9 cellular contexts compared by ENCODE assay signal in the genomic region with DNA sequence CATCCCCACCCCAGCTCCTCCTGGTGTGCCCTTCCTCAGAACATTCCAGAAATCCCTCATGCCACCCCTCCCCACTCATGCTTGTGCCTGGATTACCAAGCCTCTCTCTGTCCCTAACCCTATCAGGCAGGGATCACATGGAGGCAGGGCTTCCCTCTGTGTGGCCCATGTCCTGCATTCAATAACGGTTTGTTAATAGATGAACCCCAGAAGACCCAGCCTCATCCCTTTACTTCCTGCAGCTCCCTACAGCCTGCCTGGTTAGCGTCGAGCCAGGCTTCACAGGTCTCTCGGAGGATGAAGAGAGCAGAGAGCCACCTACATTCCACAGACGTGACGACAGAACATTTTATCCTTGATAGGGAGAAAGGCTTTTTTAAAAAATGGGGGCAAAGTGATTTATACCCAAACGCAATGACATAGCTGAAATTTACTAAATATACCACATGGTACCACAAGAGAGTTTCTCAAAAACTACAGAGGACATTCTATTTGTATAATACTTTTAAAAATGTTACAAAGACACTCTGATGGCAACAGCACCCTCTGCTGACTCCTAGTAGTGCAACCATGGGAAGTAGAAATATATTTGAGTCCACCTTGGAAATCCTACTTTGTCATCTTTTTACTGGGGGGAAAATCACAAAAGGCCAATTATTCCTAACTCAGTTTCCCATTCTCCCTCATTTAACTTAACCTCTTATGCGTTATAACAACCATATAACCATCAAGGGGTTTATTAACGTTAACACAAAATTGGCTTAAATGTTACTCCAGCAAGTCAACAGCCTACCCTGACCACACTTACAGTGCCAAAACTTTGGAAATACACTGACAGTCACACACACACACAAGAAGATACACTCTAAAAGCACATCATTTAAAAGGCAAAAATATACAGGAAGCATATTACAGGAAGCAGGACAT. TPM values are rescaled to one million over a fixed set of nuclear protein-coding genes. Genes with fewer than 3 reads are reported as not detected.
A peak's percentile ranks its signal among the peaks of the same experiment; 100 is the strongest.
DNase-seq lines count a peak whose midpoint lies in the region; ATAC-seq, FAIRE-seq and TF ChIP-seq lines count a peak whose summit lies in the region.
"Had no signal": no experiment of that assay in that cellular context is flagged by ENCODE, and none has a peak within 500 bp of the region (broad histone marks: within the 10 kb centered on the region; RNA-seq: fewer than 3 reads in every experiment).

No MANE protein-coding gene starts in this region.

- no peak overlapping the region for H4K91ac ChIP-seq in H9 (ENCODE audit: insufficient read length, low read depth, low read length)

- ATAC-seq in aorta (ENCODE audit: low FRiP score), result no peak

- H2BK20ac ChIP-seq in H9 (ENCODE audit: low read depth, low read length, poor library complexity, severe bottlenecking), result no peak overlapping the region

- H2BK120ac ChIP-seq in H9 (ENCODE audit: low read depth, low read length, poor library complexity, severe bottlenecking), result no peak overlapping the region

- H3K9me3 Mint-ChIP-seq in H9, result peaks cover 14 to 16% of the 10 kb centered on the region in 2 experiments

- no peak for FAIRE-seq in HTR-8/SVneo (lab: Jason Lieb, UNC)

- H3K27me3 ChIP-seq in H9 (ENCODE audit: insufficient read depth, low read length) (no peaks in the 10 kb centered on the region), esophagus squamous epithelium (no peaks in the 10 kb centered on the region), osteoblast (ENCODE audit: insufficient read depth, low read length) (no peaks in the 10 kb centered on the region), aorta (ENCODE audit: control insufficient read depth in 1 of 2, insufficient read depth in 2 of 2, low read length in 1 of 2) (peaks cover 0 to 2% of the 10 kb centered on the region in 2 donors)
- H3K27me3 ChIP-seq: BLaER1 treated with 17β-estradiol and CSF1 and Interleukin-3, amounts not matched to agents 10 nM and 100 nM had no signal

- TF ChIP-seq POLR2A in esophagus squamous epithelium (IDR thresholded peaks at IDR 0.05), result no peak

- H3K36me3 ChIP-seq in esophagus squamous epithelium, result no peaks in the 10 kb centered on the region
- H3K36me3 ChIP-seq in osteoblast (ENCODE audit: insufficient read depth, low read length), result no peaks in the 10 kb centered on the region
- H3K36me3 ChIP-seq in aorta (ENCODE audit: control insufficient read depth in 1 of 2, insufficient read depth in 2 of 2, low read length in 1 of 2), result no peaks in the 10 kb centered on the region
- H3K36me3 ChIP-seq: BLaER1 treated with 17β-estradiol and CSF1 and Interleukin-3, amounts not matched to agents 10 nM and 100 nM had no signal

- H3K4me2 ChIP-seq in H9 (ENCODE audit: insufficient read depth, insufficient read length, low read length) (peak overlapping the region; percentile 13), osteoblast (ENCODE audit: insufficient read depth, low read length) (peak overlapping the region; percentile 74)
- H3K4me2 ChIP-seq: BLaER1 treated with 17β-estradiol and CSF1 and Interleukin-3, amounts not matched to agents 10 nM and 100 nM had no signal

- no CpG with 5 or more reads among the region's 9 CpGs for WGBS in H9 (ENCODE audit: extremely low coverage, insufficient read length, low lambda C conversion rate)
- 41 to 52% methylated on average over 6 to 9 of the region's 9 CpGs for WGBS in esophagus squamous epithelium, 2 donors
- 13 to 16% methylated on average over 9 of the region's 9 CpGs for WGBS in aorta, 2 donors

- H3K4me1 Mint-ChIP-seq in H9, result peaks cover 38 to 42% of the 10 kb centered on the region in 2 experiments

- TF ChIP-seq CTCF in H9 (conservative IDR thresholded peaks at IDR 0.05), result peak; percentile 89
- peak; percentile 72 for TF ChIP-seq CTCF in RWPE1 (conservative IDR thresholded peaks at IDR 0.05; ENCODE audit: low read depth)
- peak in 5 of 6 experiments; percentile 25 to 53 (median 38) for TF ChIP-seq CTCF in esophagus squamous epithelium (IDR thresholded peaks at IDR 0.05)
- peak; percentile 80 for TF ChIP-seq CTCF in osteoblast (IDR thresholded peaks at IDR 0.05; ENCODE audit: extremely low read depth, low read depth, low read length)

- no peak overlapping the region for H2BK5ac ChIP-seq in H9 (ENCODE audit: insufficient read length, low read length)

- no peak overlapping the region for H4K8ac ChIP-seq in H9 (replicated peaks; ENCODE audit: insufficient read length, low read depth, low read length)

- H3K79me1 ChIP-seq in H9 (ENCODE audit: insufficient read depth, low read depth, low read length, poor library complexity, severe bottlenecking), result no peaks in the 10 kb centered on the region

- no peak overlapping the region for H3K14ac ChIP-seq in H9 (ENCODE audit: insufficient read depth, low read length)

- no peak overlapping the region for H3T11ph ChIP-seq in H9 (ENCODE audit: low read length)

- CTCF ChIA-PET in RWPE1 (lab: Yijun Ruan, JAX), result interaction anchor here (0.6 kb wide), 1 partner anchor 1411 kb away, joined by 3 read pairs; no protein-coding TSS in a partner anchor

- H3K36me3 Mint-ChIP-seq in H9 (ENCODE audit: insufficient read depth in 1 of 3, low read depth in 3 of 3), result peaks cover 9 to 14% (median 11%) of the 10 kb centered on the region in 3 experiments

- H2BK15ac ChIP-seq in H9 (ENCODE audit: low read depth, low read length), result no peak overlapping the region

- H3K56ac ChIP-seq in H9 (ENCODE audit: insufficient read length, low read depth, low read length), result no peak overlapping the region

- H3K23ac ChIP-seq in H9 (ENCODE audit: insufficient read length, low read depth, low read length), result no peak overlapping the region

- H2BK12ac ChIP-seq in H9 (ENCODE audit: insufficient read length, low read depth, low read length), result no peak overlapping the region

- peak overlapping the region; percentile 13 to 88 (median 77); a peak in 4 of 7 replicates for H3K27ac Mint-ChIP-seq in H9

- H3K79me2 ChIP-seq in H9 (ENCODE audit: insufficient read depth, low read length) (no peaks in the 10 kb centered on the region), osteoblast (ENCODE audit: insufficient read depth, low read length) (no peaks in the 10 kb centered on the region)

- no peak overlapping the region for H3K4me3 Mint-ChIP-seq in H9

- no peaks in the 10 kb centered on the region for H3K27me3 Mint-ChIP-seq in H9 (ENCODE audit: low read depth)

- no peak overlapping the region for H2AK5ac ChIP-seq in H9 (ENCODE audit: insufficient read length, low read length)

- H3K9ac ChIP-seq in H9 (ENCODE audit: extremely low read depth, insufficient read length, low read length), result no peak overlapping the region
- H3K9ac ChIP-seq: BLaER1 treated with 17β-estradiol and CSF1 and Interleukin-3, amounts not matched to agents 10 nM and 100 nM had no signal

- H3K4me3 ChIP-seq in esophagus squamous epithelium (no peak overlapping the region), osteoblast (ENCODE audit: insufficient read depth, low read length) (peak overlapping the region; percentile 30), aorta (ENCODE audit: low read length in 2 of 2) (no peak overlapping the region)
- H3K4me3 ChIP-seq: BLaER1 treated with 17β-estradiol and CSF1 and Interleukin-3, amounts not matched to agents 10 nM and 100 nM had no signal

- peak overlapping the region; percentile 21 for H3K18ac ChIP-seq in H9 (ENCODE audit: insufficient read length, low read depth, low read length)

- no peak overlapping the region for H3K4ac ChIP-seq in H9 (ENCODE audit: low read depth, low read length)

- DNase-seq in DMS153 treated with DMSO at 0.1 percent for 48 hours (lab: John Stamatoyannopoulos, UW; ENCODE audit: unreplicated experiment) (peak; percentile 1), DMS153 (lab: John Stamatoyannopoulos, UW) (no peak), H9 (peak; percentile 67), RWPE1 (ENCODE audit: low spot score) (peak; percentile 6), esophagus squamous epithelium (lab: John Stamatoyannopoulos, UW) (no peak), osteoblast (ENCODE audit: insufficient read length, low spot score, missing footprints) (no peak), HTR-8/SVneo (ENCODE audit: insufficient read length, low spot score) (no peak), aorta (no peak)

- no peak overlapping the region for H2AFZ ChIP-seq in H9 (ENCODE audit: low read length)
- H2AFZ ChIP-seq in osteoblast (ENCODE audit: low read length), result peak overlapping the region; percentile 95

- no peak overlapping the region for H3K27ac ChIP-seq in H9 (ENCODE audit: insufficient read length, low read depth, low read length)
- H3K27ac ChIP-seq in RWPE1, result no peak overlapping the region
- no peak overlapping the region for H3K27ac ChIP-seq in esophagus squamous epithelium
- no peak overlapping the region for H3K27ac ChIP-seq in osteoblast (ENCODE audit: low read depth, low read length)
- H3K27ac ChIP-seq in aorta (ENCODE audit: low read depth in 1 of 2, low read length in 2 of 2), result no peak overlapping the region
- H3K27ac ChIP-seq: BLaER1 treated with 17β-estradiol and CSF1 and Interleukin-3, amounts not matched to agents 10 nM and 100 nM had no signal

- no peaks in the 10 kb centered on the region for H4K20me1 ChIP-seq in H9 (ENCODE audit: control insufficient read depth, insufficient read depth, insufficient read length)
- no peaks in the 10 kb centered on the region for H4K20me1 ChIP-seq in osteoblast (ENCODE audit: insufficient read depth, low read length)
- H4K20me1 ChIP-seq: BLaER1 treated with 17β-estradiol and CSF1 and Interleukin-3, amounts not matched to agents 10 nM and 100 nM had no signal

- intact Hi-C loops in esophagus squamous epithelium (cut with DNase I) (no loop called here), aorta (cut with DNase I) (loop anchor here in 1 of 2 donors (5.0 kb wide), 1 partner anchor 35 kb away; no protein-coding TSS in a partner anchor)

- POLR2A ChIA-PET in RWPE1 (lab: Yijun Ruan, JAX; ENCODE audit: low non-redundant PET), result no interaction called here

- H3K9me3 ChIP-seq in H9 (ENCODE audit: control insufficient read depth, low read depth, low read length) (peaks cover 8% of the 10 kb centered on the region), esophagus squamous epithelium (peaks cover 0 to 3% (median 0%) of the 10 kb centered on the region in 3 donors), osteoblast (ENCODE audit: low read depth, low read length) (no peaks in the 10 kb centered on the region), aorta (ENCODE audit: control insufficient read depth, low read length) (no peaks in the 10 kb centered on the region)

- H3K4me1 ChIP-seq in H9 (ENCODE audit: insufficient read depth, low read length), result peaks cover 9% of the 10 kb centered on the region
- no peaks in the 10 kb centered on the region for H3K4me1 ChIP-seq in esophagus squamous epithelium
- peaks cover 20% of the 10 kb centered on the region for H3K4me1 ChIP-seq in osteoblast (ENCODE audit: insufficient read depth, low read length)
- no peaks in the 10 kb centered on the region for H3K4me1 ChIP-seq in aorta (ENCODE audit: control insufficient read depth in 1 of 2, insufficient read depth in 2 of 2, low read length in 2 of 2)

- no peak overlapping the region for H4K5ac ChIP-seq in H9 (ENCODE audit: insufficient read length, low read depth, low read length)

- H3K23me2 ChIP-seq in H9 (ENCODE audit: insufficient read length, low read depth, low read length, poor library complexity, severe bottlenecking), result no peaks in the 10 kb centered on the region

RNA-seq across cellular contexts. Expression of a gene that starts 30.7 kb away (rescaled TPM):
- total RNA-seq in H9 (2021) (0.39 and 0.48 TPM in 2 replicates), esophagus squamous epithelium (under 1 TPM in 3 of 4 donors, not detected in 1; 0.13 to 0.32 (median 0.19) TPM), osteoblast (0.29 and 0.36 TPM in 2 replicates), aorta (under 1 TPM; 0.51 to 0.52 TPM)
- polyA plus RNA-seq in aorta, result 1 to 10 TPM in 1 of 2 donors, not detected in 1; 3.5 TPM

RNA-seq across cellular contexts. Expression of a gene that starts 31.4 kb away (rescaled TPM):
- total RNA-seq in H9 (2021) (46.0 and 51.0 TPM in 2 replicates), esophagus squamous epithelium (10 to 100 TPM; 26.2 to 53.6 (median 31.2) TPM), osteoblast (11.8 and 15.6 TPM in 2 replicates), aorta (10 to 100 TPM; 18.6 to 20.5 TPM)
- 10 to 100 TPM; 12.8 to 56.8 TPM for polyA plus RNA-seq in aorta

Comparison
In these comparisons a context has a peak if more than half of its experiments do, and no peak if none do; other contexts are left out.
1. DNase-seq: peak in DMS153 treated with DMSO at 0.1 percent for 48 hours (single experiment), H9 (single experiment) and RWPE1 (single experiment); none in DMS153 (single experiment), esophagus squamous epithelium (single experiment), osteoblast (single experiment), HTR-8/SVneo (single experiment) and aorta (0 of 2).
2. CTCF ChIP-seq: peak in every context shown above with its lines; median percentile 89 in H9; 80 in osteoblast; 72 in RWPE1; 38 in esophagus squamous epithelium.